Comparison of ENCODE assay signal across 8 cellular contexts in genomic region chr11:118415739-118416068, GRCh38. TPM values are rescaled to one million over a fixed set of nuclear protein-coding genes. Genes with fewer than 3 reads are reported as not detected.
DNase-seq lines count a peak whose midpoint lies in the region; ATAC-seq and TF ChIP-seq lines count a peak whose summit lies in the region.
"Had no signal": no experiment of that assay in that cellular context is flagged by ENCODE, and none has a peak within 500 bp of the region (broad histone marks: within the 10 kb centered on the region; RNA-seq: fewer than 3 reads in every experiment).

No MANE protein-coding gene starts in this region.

- H3K9me3 ChIP-seq in Loucy (ENCODE audit: insufficient read depth, low read depth, low read length) (no peaks in the 10 kb centered on the region), adrenal gland (replicated peaks in 1 of 3) (no peaks in the 10 kb centered on the region)
- H3K9me3 ChIP-seq: SJSA1 had no signal

- TF ChIP-seq CTCF in Loucy (conservative IDR thresholded peaks at IDR 0.05; ENCODE audit: low read length) (no peak), adrenal gland (IDR thresholded peaks at IDR 0.05) (no peak), kidney epithelial cell (IDR thresholded peaks at IDR 0.05; ENCODE audit: insufficient read depth, low read length, poor library complexity, severe bottlenecking) (no peak), GM13977 (IDR thresholded peaks at IDR 0.05; ENCODE audit: extremely low read depth, insufficient read depth, missing control alignments) (no peak)

- H3K36me3 ChIP-seq in Loucy (ENCODE audit: insufficient read depth, low read length) = peaks cover under 1% of the 10 kb centered on the region; the same call in 1 of the 2 replicates
- H3K36me3 ChIP-seq in adrenal gland (replicated peaks in 1 of 2) = peaks cover 0 to 6% of the 10 kb centered on the region in 2 donors
- no peaks in the 10 kb centered on the region for H3K36me3 ChIP-seq in kidney epithelial cell (ENCODE audit: control insufficient read depth, insufficient read depth, low read length)
- H3K36me3 ChIP-seq: SJSA1 had no signal

- H3K4me3 ChIP-seq in Loucy (ENCODE audit: low read length, poor library complexity, severe bottlenecking) = no peak overlapping the region
- no peak overlapping the region for H3K4me3 ChIP-seq in adrenal gland
- H3K4me3 ChIP-seq in kidney epithelial cell (ENCODE audit: low read depth, low read length) = no peak overlapping the region
- H3K4me3 ChIP-seq: SJSA1 had no signal

- H3K9ac ChIP-seq in Loucy (ENCODE audit: low read depth, low read length, poor library complexity, severe bottlenecking) = no peak overlapping the region

- H3K27ac ChIP-seq in adrenal gland = peak overlapping the region in 2 of 5 donors; percentile 51 to 64
- H3K27ac ChIP-seq: SJSA1 had no signal

- no peaks in the 10 kb centered on the region for H4K20me1 ChIP-seq in Loucy (ENCODE audit: insufficient read depth, low read length, poor library complexity, severe bottlenecking)

- intact Hi-C loops in adrenal gland (cut with DNase I) = no loop called here

- H3K4me1 ChIP-seq in Loucy (ENCODE audit: insufficient read depth, low read length, poor library complexity, severe bottlenecking) (peaks cover 21% of the 10 kb centered on the region), adrenal gland (replicated peaks in 1 of 2) (peaks cover 0 to 21% of the 10 kb centered on the region in 2 donors)

- DNase-seq in ELR (ENCODE audit: low read depth) = peak; percentile 96
- DNase-seq in adrenal gland = peak; percentile 59 to 90 (median 88)
- peak; percentile 88 for DNase-seq in kidney epithelial cell (ENCODE audit: low read depth)
- DNase-seq in GM13977 (ENCODE audit: low spot score) = no peak
- no peak for DNase-seq in NOMO-1 treated with dmso at 0.1 percent for 144 hours (lab: John Stamatoyannopoulos, UW; ENCODE audit: unreplicated experiment)

- H3K27me3 ChIP-seq in Loucy (ENCODE audit: insufficient read depth, low read length, poor library complexity, severe bottlenecking) (no peaks in the 10 kb centered on the region), adrenal gland (no peaks in the 10 kb centered on the region), kidney epithelial cell (ENCODE audit: control insufficient read depth, insufficient read depth, low read length) (no peaks in the 10 kb centered on the region)
- H3K27me3 ChIP-seq: SJSA1 had no signal

- in situ Hi-C loops in GM13977 (cut with MboI; ENCODE audit: low pct_unique_long_range_greater_than_20kb, low sequenced_read_pairs, unreplicated experiment) = no loop called here

- no peak for ATAC-seq in GM21515 (IDR thresholded peaks at IDR 0.05; ENCODE audit: unreplicated experiment)

- no peak for TF ChIP-seq POLR2A in adrenal gland (IDR thresholded peaks at IDR 0.05)

- no peak overlapping the region for H2AFZ ChIP-seq in Loucy (ENCODE audit: low read length)

- peaks cover 1% of the 10 kb centered on the region; the same call in 1 of the 2 replicates for H3K79me2 ChIP-seq in Loucy (ENCODE audit: insufficient read depth, low read length)

- peaks cover 3% of the 10 kb centered on the region; the same call in 1 of the 2 replicates for H3F3A ChIP-seq in Loucy (ENCODE audit: low read depth)

- H3K9me2 ChIP-seq in Loucy (replicated peaks; ENCODE audit: low read depth, low read length) = no peaks in the 10 kb centered on the region

- H3K4me2 ChIP-seq in Loucy (ENCODE audit: low read depth, low read length, poor library complexity, severe bottlenecking) = peak overlapping the region; percentile 53

RNA-seq across cellular contexts. Expression of gene ATP5MG, which starts 14.3 kb away (rescaled TPM):
- total RNA-seq in adrenal gland (100 to 1,000 TPM in 5 of 8 donors, 10 to 100 TPM in 3; 51.8 to 857 (median 253) TPM), kidney epithelial cell (52.6 and 52.7 TPM in 2 replicates)
- 100 to 1,000 TPM; 205 to 540 (median 367) TPM for polyA plus RNA-seq in adrenal gland

RNA-seq across cellular contexts. Expression of gene KMT2A, which starts 20.6 kb away (rescaled TPM):
- total RNA-seq in adrenal gland (100 to 1,000 TPM in 1 of 8 donors, 10 to 100 TPM in 7; 36.7 to 107 (median 49.9) TPM), kidney epithelial cell (42.2 and 45.6 TPM in 2 replicates)
- polyA plus RNA-seq in adrenal gland = 10 to 100 TPM in 2 of 3 donors, 1 to 10 TPM in 1; 9.5 to 19.9 (median 18.4) TPM

RNA-seq across cellular contexts. Expression of gene UBE4A, which starts 56.3 kb away (rescaled TPM):
- total RNA-seq in adrenal gland = 10 to 100 TPM; 29.6 to 52.8 (median 35.6) TPM
- polyA plus RNA-seq in adrenal gland = 10 to 100 TPM; 16.1 to 44.9 (median 29.7) TPM
- 45.0 and 49.3 TPM in 2 replicates for total RNA-seq in kidney epithelial cell

Comparison
In these comparisons a context has a peak if more than half of its experiments do, and no peak if none do; other contexts are left out.
1. DNase-seq: peak in ELR (single experiment), adrenal gland (7 of 7) and kidney epithelial cell (single experiment); none in GM13977 (single experiment) and NOMO-1 treated with dmso at 0.1 percent for 144 hours (single experiment).